ENCODE assay signal across 13 cellular contexts in the genomic region with DNA sequence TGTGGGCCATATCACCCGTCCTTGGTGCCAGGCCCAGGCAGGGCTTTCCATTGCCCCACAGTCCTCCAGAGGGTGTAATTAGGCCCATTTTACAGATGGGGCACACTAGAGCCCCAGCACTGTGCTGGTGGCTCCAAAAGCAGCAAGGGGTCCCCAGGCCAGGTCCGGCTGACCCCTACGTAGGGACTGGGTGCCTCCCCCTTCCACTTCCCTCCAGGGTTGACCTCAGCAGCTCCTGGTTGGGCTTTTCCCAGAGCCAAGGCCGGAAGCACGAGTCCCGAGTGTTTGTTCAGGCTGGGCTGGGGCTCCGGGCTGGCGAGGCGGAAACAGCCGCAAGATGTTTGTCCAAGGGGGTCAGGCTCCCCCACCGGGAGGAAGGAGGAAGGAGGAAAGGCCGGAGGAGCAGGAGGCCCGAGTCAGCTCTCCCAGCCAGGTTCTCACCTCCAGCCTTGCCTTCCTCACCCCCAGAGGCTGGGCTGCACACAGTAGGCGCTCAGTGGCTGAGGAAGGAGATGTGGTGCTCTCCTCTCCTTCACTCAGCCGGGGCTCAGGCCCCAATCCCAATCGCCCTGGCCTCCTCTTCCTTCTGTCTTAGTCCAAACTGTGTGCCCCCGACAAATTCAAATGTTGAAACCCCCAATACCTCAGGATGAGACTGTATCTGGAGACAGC. TPM values are rescaled to one million over a fixed set of nuclear protein-coding genes. Genes with fewer than 3 reads are reported as not detected.
DNase-seq lines count a peak whose midpoint lies in the region; ATAC-seq and TF ChIP-seq lines count a peak whose summit lies in the region.
"Had no signal": no experiment of that assay in that cellular context is flagged by ENCODE, and none has a peak within 500 bp of the region (broad histone marks: within the 10 kb centered on the region; RNA-seq: fewer than 3 reads in every experiment).

No MANE protein-coding gene starts in this region.

- H2BK5ac ChIP-seq in trophoblast cell (ENCODE audit: low read depth, low read length, poor library complexity) = no peak overlapping the region

- peaks cover 5% of the 10 kb centered on the region for H3K9me3 ChIP-seq in trophoblast cell (ENCODE audit: insufficient read depth, low read depth, low read length)

- peaks cover 48 to 49% of the 10 kb centered on the region in 2 experiments for H3K4me1 ChIP-seq in trophoblast cell (ENCODE audit: control insufficient read depth in 1 of 2, insufficient read depth in 2 of 2, low read length in 2 of 2)

- H2BK12ac ChIP-seq in trophoblast cell (ENCODE audit: low read length) = peak overlapping the region; percentile 89

- no peak overlapping the region for H4K12ac ChIP-seq in trophoblast cell (ENCODE audit: low read depth, low read length)

- H3K23ac ChIP-seq in trophoblast cell (ENCODE audit: low read length) = no peak overlapping the region

- H3K36me3 Mint-ChIP-seq in activated T-cell treated with anti-CD3 and anti-CD28 coated beads, Interleukin-2, amount 50 U/mL, for 72 hours (ENCODE audit: insufficient read depth in 2 of 2) = no peaks in the 10 kb centered on the region

- H3K9ac ChIP-seq in trophoblast cell (ENCODE audit: low read length) = no peak overlapping the region

- H4K8ac ChIP-seq in trophoblast cell (ENCODE audit: low read depth, low read length) = no peak overlapping the region

- H2BK120ac ChIP-seq in trophoblast cell (ENCODE audit: insufficient read depth, low read length, poor library complexity) = peak overlapping the region; percentile 5

- H3K4me3 ChIP-seq in trophoblast cell (ENCODE audit: low read depth, low read length) = no peak overlapping the region
- H3K4me3 ChIP-seq: cardiac muscle cell had no signal

- no peak overlapping the region for H3K27ac Mint-ChIP-seq in activated T-cell treated with anti-CD3 and anti-CD28 coated beads, Interleukin-2, amount 50 U/mL, for 72 hours

- DNase-seq in Ammon's horn (ENCODE audit: low spot score) = peak; percentile 4
- DNase-seq in RWPE1 (ENCODE audit: low spot score) = no peak
- DNase-seq in hepatic stellate cell (ENCODE audit: low spot score) = peak; percentile 76
- no peak for DNase-seq in trophoblast cell
- DNase-seq in activated T-cell treated with anti-CD3 and anti-CD28 coated beads, Interleukin-2, amount 50 U/mL, for 72 hours = no peak
- DNase-seq in activated CD4-positive, alpha-beta T cell treated with anti-CD3 and anti-CD28 coated beads for 48 hours = no peak
- DNase-seq in DMS79 (lab: John Stamatoyannopoulos, UW) = no peak
- DNase-seq in activated CD8-positive, alpha-beta memory T cell treated with anti-CD3 and anti-CD28 coated beads for 24 hours = no peak
- DNase-seq: MM.1S, small intestine, T-helper 17 cell had no signal

- no peak for TF ChIP-seq CTCF in RWPE1 (conservative IDR thresholded peaks at IDR 0.05; ENCODE audit: low read depth)

- H3K4ac ChIP-seq in trophoblast cell (ENCODE audit: low read depth, low read length) = peak overlapping the region; percentile 18

- peaks cover 7% of the 10 kb centered on the region for H3K79me2 ChIP-seq in trophoblast cell (ENCODE audit: control insufficient read depth, insufficient read depth, low read length, poor library complexity)

- H3K9me3 Mint-ChIP-seq in activated T-cell treated with anti-CD3 and anti-CD28 coated beads, Interleukin-2, amount 50 U/mL, for 72 hours = no peaks in the 10 kb centered on the region

- no CpG with 5 or more reads among the region's 17 CpGs for WGBS in trophoblast cell (ENCODE audit: extremely low coverage, insufficient coverage, insufficient read length)

- peak overlapping the region; percentile 94 for H2AK5ac ChIP-seq in trophoblast cell (ENCODE audit: low read length)

- CTCF ChIA-PET in RWPE1 (lab: Yijun Ruan, JAX) = no interaction called here

- H3K27ac ChIP-seq in RWPE1 (peak overlapping the region; percentile 99; the same call in 1 of the 2 replicates), trophoblast cell (ENCODE audit: low read depth, low read length) (no peak overlapping the region)
- H3K27ac ChIP-seq: C4-2B, cardiac muscle cell had no signal

- POLR2A ChIA-PET in RWPE1 (lab: Yijun Ruan, JAX; ENCODE audit: low non-redundant PET) = no interaction called here

- no peaks in the 10 kb centered on the region for H3K27me3 Mint-ChIP-seq in activated T-cell treated with anti-CD3 and anti-CD28 coated beads, Interleukin-2, amount 50 U/mL, for 72 hours (ENCODE audit: low read depth)
- H3K27me3 Mint-ChIP-seq: T-helper 17 cell had no signal

- peak overlapping the region; percentile 50 for H3K14ac ChIP-seq in trophoblast cell (ENCODE audit: low read length)

- no peak overlapping the region for H3K4me2 ChIP-seq in trophoblast cell (ENCODE audit: low read length)

- peak overlapping the region; percentile 85 for H4K91ac ChIP-seq in trophoblast cell (ENCODE audit: low read depth, low read length)

- H3K36me3 ChIP-seq in trophoblast cell (ENCODE audit: control insufficient read depth in 1 of 2, insufficient read depth in 2 of 2, low read length in 2 of 2) = no peaks in the 10 kb centered on the region
- H3K36me3 ChIP-seq: cardiac muscle cell had no signal

- no peak for ATAC-seq in activated T-cell treated with anti-CD3 and anti-CD28 coated beads, Interleukin-2, amount 50 U/mL, for 72 hours (replicated peaks in 1 of 2)
- ATAC-seq: T-helper 17 cell had no signal

- peaks cover 53% of the 10 kb centered on the region for H3K79me1 ChIP-seq in trophoblast cell (ENCODE audit: low read length)

- H3K4me1 Mint-ChIP-seq in activated T-cell treated with anti-CD3 and anti-CD28 coated beads, Interleukin-2, amount 50 U/mL, for 72 hours (ENCODE audit: low read depth) = peaks cover 28% of the 10 kb centered on the region

- no peak overlapping the region for H3K4me3 Mint-ChIP-seq in activated T-cell treated with anti-CD3 and anti-CD28 coated beads, Interleukin-2, amount 50 U/mL, for 72 hours
- H3K4me3 Mint-ChIP-seq: T-helper 17 cell had no signal

- H2AFZ ChIP-seq in trophoblast cell (ENCODE audit: insufficient read depth, low read length, poor library complexity) = peak overlapping the region; percentile 32

- H3K27me3 ChIP-seq in trophoblast cell (ENCODE audit: insufficient read depth, low read length) = no peaks in the 10 kb centered on the region
- H3K27me3 ChIP-seq: cardiac muscle cell had no signal

- H3K18ac ChIP-seq in trophoblast cell (ENCODE audit: low read length) = peak overlapping the region; percentile 34

RNA-seq across cellular contexts. Expression of gene PLXND1, which starts 17.1 kb away (rescaled TPM):
- polyA plus RNA-seq in trophoblast cell (2013) = 282 and 293 TPM in 2 replicates
- total RNA-seq in activated T-cell treated with anti-CD3 and anti-CD28 coated beads, Interleukin-2, amount 50 U/mL, for 72 hours = 1 to 10 TPM; 4.1 to 4.2 TPM

Comparison
In these comparisons a context has a peak if more than half of its experiments do, and no peak if none do; other contexts are left out.
1. DNase-seq: peak in Ammon's horn (single experiment) and hepatic stellate cell (single experiment); none in RWPE1 (single experiment), trophoblast cell (0 of 2), activated T-cell treated with anti-CD3 and anti-CD28 coated beads, Interleukin-2, amount 50 U/mL, for 72 hours (0 of 2), activated CD4-positive, alpha-beta T cell treated with anti-CD3 and anti-CD28 coated beads for 48 hours (single experiment), DMS79 (single experiment) and activated CD8-positive, alpha-beta memory T cell treated with anti-CD3 and anti-CD28 coated beads for 24 hours (single experiment).